18 cellular contexts compared by ENCODE assay signal in the genomic region with DNA sequence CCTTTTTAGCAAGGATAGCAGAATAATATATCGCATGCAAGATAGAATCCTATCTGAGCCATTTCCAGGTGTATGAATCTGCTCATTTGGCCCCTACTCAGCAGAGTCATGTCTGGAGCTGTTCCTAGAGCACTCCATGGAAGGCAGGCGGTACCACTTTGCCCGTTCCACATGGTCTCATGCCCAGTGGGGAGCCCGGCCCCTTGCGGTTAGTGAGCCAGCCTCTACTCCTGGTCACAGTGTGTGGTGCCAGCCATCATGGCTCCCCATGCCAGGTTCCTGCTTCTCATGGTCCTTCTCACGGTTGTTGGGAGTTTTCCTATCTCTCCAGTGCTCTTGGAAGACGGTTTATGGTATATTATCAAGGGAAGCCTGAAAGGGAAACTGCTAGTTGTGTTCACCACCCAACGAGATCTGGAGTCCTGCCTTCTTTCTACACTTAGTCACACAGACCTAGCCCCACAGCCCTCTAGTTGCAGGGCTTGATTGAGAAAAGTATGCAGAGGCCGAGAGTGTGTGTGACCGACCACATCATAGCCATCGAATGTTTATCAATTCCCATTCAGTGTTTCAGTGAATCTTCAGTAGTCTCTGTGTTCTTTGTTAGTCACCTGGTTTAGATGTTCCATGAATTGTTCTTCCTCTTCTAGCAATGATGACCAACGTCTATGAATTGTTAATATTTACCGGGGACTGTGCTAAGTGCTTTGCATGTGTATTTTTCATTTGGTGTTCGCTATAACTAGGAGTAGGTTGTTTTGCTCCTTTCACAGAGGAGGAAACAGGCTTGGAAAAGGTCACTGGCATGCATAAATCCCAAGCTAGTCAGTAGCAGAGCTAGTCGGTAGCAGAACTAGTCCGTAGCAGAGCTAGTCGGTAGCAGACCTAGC. TPM values are rescaled to one million over a fixed set of nuclear protein-coding genes. Genes with fewer than 3 reads are reported as not detected.
A peak's percentile ranks its signal among the peaks of the same experiment; 100 is the strongest.
DNase-seq lines count a peak whose midpoint lies in the region; ATAC-seq, FAIRE-seq and TF ChIP-seq lines count a peak whose summit lies in the region.
"Had no signal": no experiment of that assay in that cellular context is flagged by ENCODE, and none has a peak within 500 bp of the region (broad histone marks: within the 10 kb centered on the region; RNA-seq: fewer than 3 reads in every experiment).

No MANE protein-coding gene starts in this region.

- no peak overlapping the region for H3K9ac ChIP-seq in GM12878 (ENCODE audit: control insufficient read depth, insufficient read depth, low read length)
- H3K9ac ChIP-seq: parathyroid adenoma had no signal

- intact Hi-C loops in Right ventricle myocardium superior (cut with DNase I) (no loop called here), cardiac septum (cut with DNase I) (no loop called here), GM12878 (cut with micrococcal nuclease; ENCODE audit: unreplicated experiment) (no loop called here), upper lobe of right lung (cut with DNase I) (no loop called here)

- H3K27ac ChIP-seq in GM12878 (ENCODE audit: control insufficient read depth, insufficient read depth), result no peak overlapping the region
- no peak overlapping the region for H3K27ac ChIP-seq in upper lobe of right lung
- H3K27ac ChIP-seq: cardiac muscle cell, parathyroid adenoma had no signal

- DNase-seq in Right ventricle myocardium superior (no peak), cardiac septum (ENCODE audit: low spot score) (no peak), GM12878 (ENCODE audit: low read depth, low spot score) (no peak), kidney tubule cell (ENCODE audit: low spot score) (peak; percentile 91), upper lobe of right lung (no peak), DMS114 treated with DMSO at 0.1 percent for 48 hours (lab: John Stamatoyannopoulos, UW; ENCODE audit: unreplicated experiment) (no peak)
- DNase-seq: activated CD8-positive, alpha-beta memory T cell treated with anti-CD3 and anti-CD28 coated beads, Interleukin-2, amount 50 U/mL, for 48 hours; immature natural killer cell; NCI-H1694; NCI-H774 had no signal

- TF ChIP-seq RAD21 in GM12878 (IDR thresholded peaks at IDR 0.05; ENCODE audit: insufficient read depth, low read depth, low read length), result no peak

- 92% methylated on average over 17 of the region's 17 CpGs for WGBS in GM12878 (ENCODE audit: insufficient coverage, insufficient replicate concordance, low lambda C conversion rate, missing lambda C conversion rate)

- peaks cover 6% of the 10 kb centered on the region; the same call in 1 of the 2 replicates for H4K20me1 ChIP-seq in GM12878 (ENCODE audit: control insufficient read depth, insufficient read depth)

- RAD21 ChIA-PET in GM12878 (lab: Charles Lee; ENCODE audit: unreplicated experiment), result no interaction called here

- H3K4me1 ChIP-seq in GM12878 (ENCODE audit: control insufficient read depth, insufficient read depth, low read length) (no peaks in the 10 kb centered on the region), upper lobe of right lung (no peaks in the 10 kb centered on the region)
- H3K4me1 ChIP-seq: parathyroid adenoma had no signal

- in situ Hi-C loops in GM12878 (cut with MboI), result no loop called here

- peaks cover 12% of the 10 kb centered on the region for H3K79me2 ChIP-seq in GM12878 (ENCODE audit: control insufficient read depth, insufficient read depth, low read length)

- H3K9me3 ChIP-seq in GM12878 (replicated peaks; ENCODE audit: control insufficient read depth, insufficient read depth, low read length), result no peaks in the 10 kb centered on the region
- no peaks in the 10 kb centered on the region for H3K9me3 ChIP-seq in upper lobe of right lung

- ATAC-seq in Right ventricle myocardium superior (ENCODE audit: poor library complexity) (peak; percentile 41), GM12878 (no peak), upper lobe of right lung (peak; percentile 14), HG02763 (IDR thresholded peaks at IDR 0.05; ENCODE audit: unreplicated experiment) (no peak), HG03175 (IDR thresholded peaks at IDR 0.05; ENCODE audit: unreplicated experiment) (no peak)
- ATAC-seq: activated CD4-positive, CD25-positive, alpha-beta regulatory T cell treated with anti-CD3 and anti-CD28 coated beads, Interleukin-2, amount 50 U/mL, for 24 hours; activated naive CD4-positive, alpha-beta T cell treated with anti-CD3 and anti-CD28 coated beads, Interleukin-2, amount 50 U/mL, for 72 hours had no signal

- peaks cover 21 to 38% of the 10 kb centered on the region in 2 experiments; a peak in 3 of 4 replicates for H3K36me3 ChIP-seq in GM12878 (ENCODE audit: control insufficient read depth in 2 of 2, insufficient read depth in 2 of 2, low read length in 1 of 2)
- peaks cover 69% of the 10 kb centered on the region for H3K36me3 ChIP-seq in upper lobe of right lung

- POLR2A ChIA-PET in GM12878 (lab: Charles Lee), result no interaction called here

- no peak for TF ChIP-seq POLR2A in GM12878 (IDR thresholded peaks at IDR 0.05; ENCODE audit: low read depth, low read length)

- no peak overlapping the region for H2AFZ ChIP-seq in GM12878 (ENCODE audit: control insufficient read depth, low read depth, low read length)
- H2AFZ ChIP-seq: parathyroid adenoma had no signal

- H3K4me2 ChIP-seq in GM12878 (ENCODE audit: control insufficient read depth, insufficient read depth), result no peak overlapping the region

- CTCF ChIA-PET in GM12878 (lab: Yijun Ruan, JAX), result no interaction called here

- TF ChIP-seq EP300 in GM12878 (IDR thresholded peaks at IDR 0.05; ENCODE audit: borderline replicate concordance in 1 of 2, control insufficient read depth in 1 of 2, low read depth in 2 of 2, low read length in 2 of 2), result no peak

- no TSS peak for BruUV-seq in GM12878 (replicated peaks; lab: Mats Ljungman, UMichigan)

- H3K27me3 ChIP-seq in GM12878 (replicated peaks in 1 of 2; ENCODE audit: control insufficient read depth in 2 of 2, insufficient read depth in 2 of 2, low read length in 1 of 2) (no peaks in the 10 kb centered on the region), upper lobe of right lung (no peaks in the 10 kb centered on the region)
- H3K27me3 ChIP-seq: cardiac muscle cell had no signal

- SMC1A ChIA-PET in GM12878 (lab: Charles Lee; ENCODE audit: uncharacterized antibody, unreplicated experiment), result no interaction called here

- peak; percentile 54 for FAIRE-seq in GM12878 (lab: Jason Lieb, UNC)
- FAIRE-seq: frontal cortex, GM18507 had no signal

- no peak for TF ChIP-seq CTCF in GM12878 (IDR thresholded peaks at IDR 0.05 in 2 of 3, conservative IDR thresholded peaks at IDR 0.05 in 1 of 3; ENCODE audit: control insufficient read depth in 2 of 3, extremely low read depth in 1 of 3, insufficient read depth in 1 of 3, low read depth in 3 of 3, low read length in 3 of 3)
- TF ChIP-seq CTCF in upper lobe of right lung (IDR thresholded peaks at IDR 0.05), result no peak

- H3K4me3 ChIP-seq in GM12878 (no peak overlapping the region), upper lobe of right lung (no peak overlapping the region)
- H3K4me3 ChIP-seq: cardiac muscle cell had no signal

RNA-seq across cellular contexts. Expression of gene JPT2, which starts 9.6 kb away (rescaled TPM):
- total RNA-seq in Right ventricle myocardium superior (30.6 TPM), cardiac septum (26.2 TPM), GM12878 (2014; rRNA removed) (48.9 and 51.7 TPM in 2 replicates), GM12878 (2014; rRNA removed; fragmentation: Illumina TruSeq; extraction: Trizol) (47.3 and 48.0 TPM in 2 replicates), GM12878 (2021) (78.4 and 82.0 TPM in 2 replicates), upper lobe of right lung (44.8 TPM)
- 43.4 and 44.1 TPM in 2 replicates for total RNA-seq in GM12878 (2013; cell fraction: nucleolus; rRNA removed)
- 17.3 TPM for polyA plus RNA-seq in GM12878 (2011; ENCODE audit: low read depth)
- polyA plus RNA-seq in GM12878 (2011; rRNA removed) (59.8 and 66.8 TPM in 2 replicates), GM12878 (2014; fragmentation: Illumina TruSeq; extraction: Trizol) (61.6 and 75.6 TPM in 2 replicates), GM12878 (2014; fragmentation: Nextera tagmentation; extraction: Ambion mirVana) (10 to 100 TPM; 15.6 to 26.7 TPM), GM12878 (2014; rRNA removed) (62.1 and 75.1 TPM in 2 replicates), GM12878 (2016; fragmentation: Nextera tagmentation; extraction: Ambion mirVana) (10 to 100 TPM; 11.7 to 12.0 TPM)
- polyA plus RNA-seq in GM12878 (2011; cell fraction: cytosol; rRNA removed), result 37.7 and 63.7 TPM in 2 replicates
- 38.2 and 65.1 TPM in 2 replicates for polyA plus RNA-seq in GM12878 (2011; cell fraction: nucleus; rRNA removed)
- polyA plus RNA-seq in GM12878 (2012), result 27.5 and 30.8 TPM in 2 replicates
- 27.9 and 34.6 TPM in 2 replicates for polyA minus RNA-seq in GM12878 (2011; rRNA and poly(A)+ RNA removed)
- polyA minus RNA-seq in GM12878 (2011; cell fraction: cytosol; rRNA and poly(A)+ RNA removed), result 12.2 and 22.5 TPM in 2 replicates
- 10.4 and 20.6 TPM in 2 replicates for polyA minus RNA-seq in GM12878 (2011; cell fraction: nucleus; rRNA and poly(A)+ RNA removed)

RNA-seq across cellular contexts. Expression of gene MAPK8IP3, which starts 18.3 kb away (rescaled TPM):
- 61.4 TPM for total RNA-seq in Right ventricle myocardium superior
- 71.4 TPM for total RNA-seq in cardiac septum
- total RNA-seq in GM12878 (2013; cell fraction: nucleolus; rRNA removed), result 329 and 384 TPM in 2 replicates
- total RNA-seq in GM12878 (2014; rRNA removed), result 36.0 and 42.2 TPM in 2 replicates
- 18.6 and 19.6 TPM in 2 replicates for total RNA-seq in GM12878 (2014; rRNA removed; fragmentation: Illumina TruSeq; extraction: Trizol)
- total RNA-seq in GM12878 (2021), result 52.6 and 67.9 TPM in 2 replicates
- polyA plus RNA-seq in GM12878 (2011; ENCODE audit: low read depth), result 30.5 TPM
- polyA plus RNA-seq in GM12878 (2011; rRNA removed), result 15.7 and 22.4 TPM in 2 replicates
- polyA plus RNA-seq in GM12878 (2011; cell fraction: cytosol; rRNA removed), result 15.6 and 34.3 TPM in 2 replicates
- 389 and 450 TPM in 2 replicates for polyA plus RNA-seq in GM12878 (2011; cell fraction: nucleus; rRNA removed)
- polyA plus RNA-seq in GM12878 (2012), result 67.7 and 99.0 TPM in 2 replicates
- polyA plus RNA-seq in GM12878 (2014; fragmentation: Illumina TruSeq; extraction: Trizol), result 4.3 and 16.8 TPM in 2 replicates
- polyA plus RNA-seq in GM12878 (2014; fragmentation: Nextera tagmentation; extraction: Ambion mirVana), result under 1 TPM; 0.06 to 0.31 TPM
- polyA plus RNA-seq in GM12878 (2014; rRNA removed), result 67.1 and 81.0 TPM in 2 replicates
- 1 to 10 TPM; 9.3 to 9.7 TPM for polyA plus RNA-seq in GM12878 (2016; fragmentation: Nextera tagmentation; extraction: Ambion mirVana)
- 22.3 and 39.3 TPM in 2 replicates for polyA minus RNA-seq in GM12878 (2011; rRNA and poly(A)+ RNA removed)
- 7.5 and 8.7 TPM in 2 replicates for polyA minus RNA-seq in GM12878 (2011; cell fraction: cytosol; rRNA and poly(A)+ RNA removed)
- 68.1 and 97.9 TPM in 2 replicates for polyA minus RNA-seq in GM12878 (2011; cell fraction: nucleus; rRNA and poly(A)+ RNA removed)
- total RNA-seq in upper lobe of right lung, result 77.3 TPM

Comparison
In these comparisons a context has a peak if more than half of its experiments do, and no peak if none do; other contexts are left out.
1. ATAC-seq: peak in Right ventricle myocardium superior (single experiment) and upper lobe of right lung (single experiment); none in GM12878 (single experiment), HG02763 (single experiment) and HG03175 (single experiment).